In the genomic region with DNA sequence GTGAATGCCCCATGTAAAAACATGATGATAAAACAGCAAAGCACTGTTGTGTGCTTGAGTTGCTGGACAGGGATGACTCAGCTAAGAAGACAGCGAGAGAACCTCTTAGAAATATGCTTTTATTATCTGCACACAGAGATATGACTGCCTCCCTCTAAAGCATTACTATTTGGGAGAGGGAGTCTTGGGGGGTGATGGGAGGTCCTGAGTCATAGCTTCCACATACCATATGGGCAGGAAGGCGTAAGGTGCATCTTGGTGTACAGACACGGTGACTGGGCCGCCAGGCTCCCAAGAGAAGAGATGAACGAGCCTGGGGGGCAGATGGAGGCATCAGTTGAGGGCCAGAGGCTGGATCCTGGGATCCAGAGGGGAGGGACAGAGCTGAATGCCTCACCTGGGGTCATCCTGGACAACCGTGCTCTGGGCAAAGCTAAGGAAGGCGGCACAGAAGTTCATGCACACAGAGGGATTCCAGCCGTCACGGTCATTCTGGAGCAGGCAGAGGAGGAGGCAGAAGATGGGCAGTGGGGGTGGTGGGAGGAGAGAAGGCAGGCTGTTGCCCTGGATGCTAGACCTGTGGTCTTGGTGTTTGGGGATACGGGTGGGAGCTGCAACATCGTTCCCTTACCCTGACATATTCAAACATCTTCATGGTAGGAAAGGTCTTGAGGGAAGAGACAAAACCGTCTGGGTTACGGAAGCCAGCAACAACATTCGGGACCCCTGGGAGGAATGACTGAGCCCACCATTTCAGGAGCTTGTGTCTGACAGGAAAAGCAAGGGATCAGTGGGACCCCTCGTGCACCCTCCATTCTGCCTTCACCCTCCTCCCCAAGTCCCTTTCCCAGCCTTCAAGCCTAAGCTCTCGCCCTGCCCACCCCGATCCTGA, we compare ENCODE assay signal across 1 cellular context.
TF ChIP-seq lines count a peak whose summit lies in the region.

No MANE protein-coding gene starts in this region.

TF ChIP-seq in neural cell, 6 proteins besides CTCF, POLR2A, EP300 and RAD21 (continued from another document):
- no peak for TF ChIP-seq EZH2 (IDR thresholded peaks at IDR 0.05; ENCODE audit: borderline replicate concordance, insufficient read depth, low read length, poor library complexity, severe bottlenecking)
